Comparison of ENCODE assay signal across 2 cellular contexts in genomic region chr19:1986357-1987162, GRCh38.
TF ChIP-seq lines count a peak whose summit lies in the region.

No MANE protein-coding gene starts in this region.

TF ChIP-seq in SK-N-SH, 30 proteins besides CTCF, POLR2A, EP300 and RAD21:
- TF ChIP-seq PBX3 (IDR thresholded peaks at IDR 0.05) (0 out of 2 replicates have a peak, but pooled peaks have one; percentile 6), POLR2AphosphoS5 (IDR thresholded peaks at IDR 0.05; ENCODE audit: low read depth, low read length) (peak; percentile 6; the same call in 1 of the 2 replicates), SIN3A (IDR thresholded peaks at IDR 0.05; ENCODE audit: borderline replicate concordance, low read depth, low read length) (no peak), NRF1 (IDR thresholded peaks at IDR 0.05; ENCODE audit: low read depth, low read length) (no peak), TEAD4 (IDR thresholded peaks at IDR 0.05; ENCODE audit: borderline replicate concordance, insufficient read depth) (no peak)

TF ChIP-seq in HepG2, 621 proteins besides CTCF, POLR2A, EP300 and RAD21:
- no peak for TF ChIP-seq NFYB (CRISPR knock-in tag; IDR thresholded peaks at IDR 0.05)
- no peak for TF ChIP-seq ATF1 (CRISPR knock-in tag; IDR thresholded peaks at IDR 0.05)
- no peak for TF ChIP-seq ZSCAN22 (CRISPR knock-in tag; IDR thresholded peaks at IDR 0.05)
- TF ChIP-seq ZNF557 (CRISPR knock-in tag; IDR thresholded peaks at IDR 0.05): no peak
- TF ChIP-seq PHF21A (CRISPR knock-in tag; IDR thresholded peaks at IDR 0.05): no peak
- TF ChIP-seq TRAFD1 (CRISPR knock-in tag; IDR thresholded peaks at IDR 0.05; ENCODE audit: borderline replicate concordance): no peak
- no peak for TF ChIP-seq TRIM22 (IDR thresholded peaks at IDR 0.05)
- TF ChIP-seq RBFOX2 (IDR thresholded peaks at IDR 0.05; ENCODE audit: low read depth, low read length): 0 out of 2 replicates have a peak, but pooled peaks have one; percentile 21
- peak; percentile 69 for TF ChIP-seq AGO2 (optimal IDR thresholded peaks at IDR 0.05; ENCODE audit: low read depth, low read length)
- no peak for TF ChIP-seq NAIF1 (CRISPR knock-in tag; IDR thresholded peaks at IDR 0.05; ENCODE audit: borderline replicate concordance)
- no peak for TF ChIP-seq SUZ12 (IDR thresholded peaks at IDR 0.05; ENCODE audit: low read depth, low read length)
- TF ChIP-seq RARG (CRISPR knock-in tag; IDR thresholded peaks at IDR 0.05; ENCODE audit: low read depth): no peak
- TF ChIP-seq AKAP8 (CRISPR knock-in tag; IDR thresholded peaks at IDR 0.05): peak; percentile 34; the same call in 1 of the 2 replicates
- no peak for TF ChIP-seq HMGXB4 (CRISPR knock-in tag; IDR thresholded peaks at IDR 0.05; ENCODE audit: borderline replicate concordance in 1 of 2, low read depth in 1 of 2)
- no peak for TF ChIP-seq DMAP1 (CRISPR knock-in tag; IDR thresholded peaks at IDR 0.05)
- TF ChIP-seq RBM22 (optimal IDR thresholded peaks at IDR 0.05; ENCODE audit: low read length): peak; percentile 17
- TF ChIP-seq RXRA (CRISPR knock-in tag; IDR thresholded peaks at IDR 0.05): peak; percentile 15; the same call in 1 of the 2 replicates
- no peak for TF ChIP-seq ARID2 (CRISPR knock-in tag; IDR thresholded peaks at IDR 0.05; ENCODE audit: borderline replicate concordance)
TF ChIP-seq in HepG2: peak in this region for 5.
